In the genomic region with DNA sequence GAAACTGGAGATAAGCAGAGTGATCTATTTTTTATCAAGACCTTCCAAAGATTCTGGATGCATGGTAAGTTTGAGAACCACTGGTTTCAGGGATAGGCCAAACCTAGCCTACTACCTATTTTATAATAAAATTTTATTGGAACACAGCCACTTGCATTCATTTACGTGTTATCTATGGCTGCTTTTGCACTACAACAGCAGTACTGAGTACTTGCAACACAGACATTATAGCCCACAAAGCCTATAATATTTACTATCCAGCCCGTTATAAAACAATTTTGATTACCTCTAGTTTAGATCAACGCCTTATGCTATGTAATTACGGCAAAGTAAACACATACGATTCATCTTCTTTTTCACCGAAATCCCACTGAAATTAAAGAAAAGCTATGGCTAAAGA, we compare ENCODE assay signal across 1 cellular context.
TF ChIP-seq lines count a peak whose summit lies in the region.

No MANE protein-coding gene starts in this region.

TF ChIP-seq in A549, 52 proteins besides CTCF, POLR2A, EP300 and RAD21 (continued from another document):
- TF ChIP-seq, protein P1, sequence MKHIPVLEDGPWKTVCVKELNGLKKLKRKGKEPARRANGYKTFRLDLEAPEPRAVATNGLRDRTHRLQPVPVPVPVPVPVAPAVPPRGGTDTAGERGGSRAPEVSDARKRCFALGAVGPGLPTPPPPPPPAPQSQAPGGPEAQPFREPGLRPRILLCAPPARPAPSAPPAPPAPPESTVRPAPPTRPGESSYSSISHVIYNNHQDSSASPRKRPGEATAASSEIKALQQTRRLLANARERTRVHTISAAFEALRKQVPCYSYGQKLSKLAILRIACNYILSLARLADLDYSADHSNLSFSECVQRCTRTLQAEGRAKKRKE (CRISPR knock-in tag; IDR thresholded peaks at IDR 0.05; ENCODE audit: low read depth) = no peak
- TF ChIP-seq CHD2 (IDR thresholded peaks at IDR 0.05; ENCODE audit: low read length, partially characterized antibody) (no peak), TFCP2L1 (CRISPR knock-in tag; IDR thresholded peaks at IDR 0.05) (no peak)
- TF ChIP-seq, protein P2, sequence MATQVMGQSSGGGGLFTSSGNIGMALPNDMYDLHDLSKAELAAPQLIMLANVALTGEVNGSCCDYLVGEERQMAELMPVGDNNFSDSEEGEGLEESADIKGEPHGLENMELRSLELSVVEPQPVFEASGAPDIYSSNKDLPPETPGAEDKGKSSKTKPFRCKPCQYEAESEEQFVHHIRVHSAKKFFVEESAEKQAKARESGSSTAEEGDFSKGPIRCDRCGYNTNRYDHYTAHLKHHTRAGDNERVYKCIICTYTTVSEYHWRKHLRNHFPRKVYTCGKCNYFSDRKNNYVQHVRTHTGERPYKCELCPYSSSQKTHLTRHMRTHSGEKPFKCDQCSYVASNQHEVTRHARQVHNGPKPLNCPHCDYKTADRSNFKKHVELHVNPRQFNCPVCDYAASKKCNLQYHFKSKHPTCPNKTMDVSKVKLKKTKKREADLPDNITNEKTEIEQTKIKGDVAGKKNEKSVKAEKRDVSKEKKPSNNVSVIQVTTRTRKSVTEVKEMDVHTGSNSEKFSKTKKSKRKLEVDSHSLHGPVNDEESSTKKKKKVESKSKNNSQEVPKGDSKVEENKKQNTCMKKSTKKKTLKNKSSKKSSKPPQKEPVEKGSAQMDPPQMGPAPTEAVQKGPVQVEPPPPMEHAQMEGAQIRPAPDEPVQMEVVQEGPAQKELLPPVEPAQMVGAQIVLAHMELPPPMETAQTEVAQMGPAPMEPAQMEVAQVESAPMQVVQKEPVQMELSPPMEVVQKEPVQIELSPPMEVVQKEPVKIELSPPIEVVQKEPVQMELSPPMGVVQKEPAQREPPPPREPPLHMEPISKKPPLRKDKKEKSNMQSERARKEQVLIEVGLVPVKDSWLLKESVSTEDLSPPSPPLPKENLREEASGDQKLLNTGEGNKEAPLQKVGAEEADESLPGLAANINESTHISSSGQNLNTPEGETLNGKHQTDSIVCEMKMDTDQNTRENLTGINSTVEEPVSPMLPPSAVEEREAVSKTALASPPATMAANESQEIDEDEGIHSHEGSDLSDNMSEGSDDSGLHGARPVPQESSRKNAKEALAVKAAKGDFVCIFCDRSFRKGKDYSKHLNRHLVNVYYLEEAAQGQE (IDR thresholded peaks at IDR 0.05) = no peak
